Comparison of ENCODE assay signal across 8 cellular contexts in the genomic region with DNA sequence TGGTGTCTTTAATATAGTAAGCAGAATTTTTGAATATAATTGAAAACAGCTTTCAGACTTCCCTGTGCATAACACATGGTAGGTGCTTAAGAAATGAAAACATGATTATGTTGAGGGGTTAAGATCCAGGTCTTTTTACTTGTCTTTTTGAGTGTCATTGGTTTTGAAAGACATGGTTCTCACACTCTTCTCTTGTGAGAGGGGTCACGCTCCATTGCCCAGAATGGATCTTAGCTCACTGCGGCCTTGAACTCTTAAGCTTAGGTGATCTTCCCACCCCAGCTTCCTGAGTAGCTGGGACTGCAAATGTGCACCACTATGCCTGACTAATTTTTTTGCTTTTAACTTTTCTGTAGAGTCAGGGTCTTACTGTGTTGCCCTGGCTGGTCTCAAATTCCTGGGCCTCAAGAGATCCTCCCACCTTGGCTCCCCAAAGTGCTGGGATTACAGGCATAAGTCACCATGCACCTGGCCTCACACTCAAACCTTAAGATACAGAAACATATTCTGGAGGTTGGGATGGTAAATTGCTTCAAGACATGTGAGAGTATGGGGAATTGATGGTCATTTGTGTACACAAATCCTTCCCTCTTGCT. TPM values are rescaled to one million over a fixed set of nuclear protein-coding genes. Genes with fewer than 3 reads are reported as not detected.
A peak's percentile ranks its signal among the peaks of the same experiment; 100 is the strongest.
DNase-seq lines count a peak whose midpoint lies in the region; ATAC-seq and TF ChIP-seq lines count a peak whose summit lies in the region.

No MANE protein-coding gene starts in this region.

- TF ChIP-seq POLR2A in right lobe of liver (IDR thresholded peaks at IDR 0.05), result no peak

- H3K27me3 ChIP-seq in cardiac muscle cell (no peaks in the 10 kb centered on the region), adipocyte (replicated peaks; ENCODE audit: control insufficient read depth, insufficient read depth, low read length) (no peaks in the 10 kb centered on the region), right lobe of liver (no peaks in the 10 kb centered on the region)

- H3K4me1 ChIP-seq in cardiac muscle cell (ENCODE audit: low read depth), result peaks cover 24% of the 10 kb centered on the region
- H3K4me1 ChIP-seq in adipocyte (ENCODE audit: control insufficient read depth, insufficient read depth, low read length), result peaks cover 35% of the 10 kb centered on the region
- H3K4me1 ChIP-seq in right lobe of liver, result peaks cover 0 to 22% (median 6%) of the 10 kb centered on the region in 4 donors
- peaks cover 2% of the 10 kb centered on the region for H3K4me1 ChIP-seq in urinary bladder (ENCODE audit: insufficient read depth)

- H3K36me3 ChIP-seq in cardiac muscle cell (no peaks in the 10 kb centered on the region), adipocyte (ENCODE audit: control insufficient read depth, insufficient read depth, low read length, severe bottlenecking) (peaks cover 5% of the 10 kb centered on the region), right lobe of liver (no peaks in the 10 kb centered on the region), urinary bladder (ENCODE audit: insufficient read depth) (no peaks in the 10 kb centered on the region)

- no peak for TF ChIP-seq CTCF in cardiac muscle cell (IDR thresholded peaks at IDR 0.05; ENCODE audit: low read depth, low read length)
- TF ChIP-seq CTCF in right lobe of liver (IDR thresholded peaks at IDR 0.05), result no peak

- peak overlapping the region; percentile 99 for H3K9ac ChIP-seq in adipocyte (ENCODE audit: low read length)

- H3K27ac ChIP-seq in cardiac muscle cell (peak overlapping the region; percentile 5), right lobe of liver (no peak overlapping the region), urinary bladder (ENCODE audit: low read depth) (no peak overlapping the region)

- DNase-seq in cardiac muscle cell (ENCODE audit: low read depth in 1 of 2, low spot score in 1 of 2) (no peak), cardiac septum (ENCODE audit: low spot score) (no peak), adipocyte (ENCODE audit: low read depth) (peak; percentile 33), right lobe of liver (no peak), dedifferentiated amniotic fluid mesenchymal stem cell (ENCODE audit: extremely low spot score) (no peak), SKM-1 (lab: John Stamatoyannopoulos, UW; ENCODE audit: unreplicated experiment) (no peak)
- no peak for DNase-seq in central memory CD4-positive, alpha-beta T cell

- no peak for ATAC-seq in right lobe of liver

- H3K4me3 ChIP-seq in cardiac muscle cell, result peak overlapping the region; percentile 87
- peak overlapping the region; percentile 100 for H3K4me3 ChIP-seq in adipocyte (ENCODE audit: low read length)
- peak overlapping the region; percentile 70 to 96 (median 95) for H3K4me3 ChIP-seq in right lobe of liver
- peak overlapping the region; percentile 79 for H3K4me3 ChIP-seq in urinary bladder (ENCODE audit: low read depth, low read length)

- no peaks in the 10 kb centered on the region for H3K9me3 ChIP-seq in cardiac muscle cell (ENCODE audit: low read depth)
- no peaks in the 10 kb centered on the region for H3K9me3 ChIP-seq in adipocyte (ENCODE audit: control insufficient read depth, low read length)
- H3K9me3 ChIP-seq in right lobe of liver, result no peaks in the 10 kb centered on the region

- intact Hi-C loops in cardiac septum (cut with DNase I) (no loop called here), right lobe of liver (cut with DNase I) (no loop called here)

- WGBS in right lobe of liver (ENCODE audit: insufficient coverage, low coverage, low lambda C conversion rate, missing lambda C conversion rate), result 54% methylated on average over 2 of the region's 2 CpGs
- WGBS in urinary bladder, result 70% methylated on average over 2 of the region's 2 CpGs

RNA-seq across cellular contexts. Expression of a gene that starts 1.4 kb away (rescaled TPM):
- total RNA-seq in cardiac muscle cell, result 38.1 and 48.5 TPM in 2 replicates
- 333 and 430 TPM in 2 replicates for polyA plus RNA-seq in cardiac muscle cell
- 86.9 TPM for total RNA-seq in cardiac septum
- 100 to 1,000 TPM in 5 of 6 experiments, 10 to 100 TPM in 1; 50.8 to 258 (median 107) TPM for total RNA-seq in right lobe of liver
- 49.9 TPM for total RNA-seq in urinary bladder
- polyA plus RNA-seq in urinary bladder, result 99.7 TPM

RNA-seq across cellular contexts. Expression of a gene that starts 1.6 kb away (rescaled TPM):
- total RNA-seq in cardiac muscle cell (15.2 and 35.9 TPM in 2 replicates), cardiac septum (5.2 TPM), right lobe of liver (10 to 100 TPM in 1 of 6 experiments, 1 to 10 TPM in 5; 4.7 to 15.7 (median 8.0) TPM), urinary bladder (35.6 TPM)
- polyA plus RNA-seq in cardiac muscle cell (16.0 and 20.2 TPM in 2 replicates), urinary bladder (11.6 TPM)

RNA-seq across cellular contexts. Expression of a gene that starts 38.3 kb away (rescaled TPM):
- total RNA-seq in cardiac muscle cell (9.7 and 14.3 TPM in 2 replicates), cardiac septum (9.3 TPM), right lobe of liver (1 to 10 TPM; 3.7 to 8.2 (median 6.2) TPM), urinary bladder (10.4 TPM)
- polyA plus RNA-seq in cardiac muscle cell (3.5 and 4.4 TPM in 2 replicates), urinary bladder (5.2 TPM)
